8 cellular contexts compared by ENCODE assay signal in genomic region chr15:90165659-90166489, GRCh38. TPM values are rescaled to one million over a fixed set of nuclear protein-coding genes. Genes with fewer than 3 reads are reported as not detected.
DNase-seq lines count a peak whose midpoint lies in the region; ATAC-seq and TF ChIP-seq lines count a peak whose summit lies in the region.

No MANE protein-coding gene starts in this region.

- TF ChIP-seq CTCF in cardiac fibroblast (IDR thresholded peaks at IDR 0.05; ENCODE audit: low read depth, low read length) (no peak), mesothelial cell of epicardium (IDR thresholded peaks at IDR 0.05; ENCODE audit: unreplicated experiment) (no peak), tibial nerve (IDR thresholded peaks at IDR 0.05) (no peak)

- no peak for TF ChIP-seq EP300 in tibial nerve (IDR thresholded peaks at IDR 0.05)

- H3K36me3 Mint-ChIP-seq in mesothelial cell of epicardium: no peaks in the 10 kb centered on the region

- peaks cover 4% of the 10 kb centered on the region for H3K9me3 Mint-ChIP-seq in mesothelial cell of epicardium

- H3K27me3 ChIP-seq in tibial nerve: no peaks in the 10 kb centered on the region

- H3K4me3 ChIP-seq in cardiac fibroblast (replicated peaks in 1 of 2; ENCODE audit: low read depth in 2 of 2, low read length in 2 of 2) (no peak overlapping the region), tibial nerve (no peak overlapping the region)

- H3K4me1 ChIP-seq in tibial nerve: peaks cover 0 to 11% (median 0%) of the 10 kb centered on the region in 4 donors

- H3K9me3 ChIP-seq in tibial nerve: no peaks in the 10 kb centered on the region

- no peaks in the 10 kb centered on the region for H3K27me3 Mint-ChIP-seq in mesothelial cell of epicardium (ENCODE audit: low read depth)

- no peaks in the 10 kb centered on the region for H3K36me3 ChIP-seq in tibial nerve

- H3K27ac Mint-ChIP-seq in mesothelial cell of epicardium: peak overlapping the region; percentile 75

- no peak overlapping the region for H3K4me3 Mint-ChIP-seq in mesothelial cell of epicardium

- 29 to 32% methylated on average over 13 to 14 of the region's 14 CpGs for WGBS in tibial nerve, 2 donors

- DNase-seq in NCI-H1105 treated with DMSO at 0.1 percent for 48 hours (lab: John Stamatoyannopoulos, UW) (peak; percentile 4), NCI-H1105 (lab: John Stamatoyannopoulos, UW) (no peak), OCI-M1 (lab: John Stamatoyannopoulos, UW) (peak; percentile 60), cardiac fibroblast (ENCODE audit: low read depth in 2 of 2) (peak; percentile 97 to 98), mesothelial cell of epicardium (ENCODE audit: low spot score in 2 of 2, unreplicated experiment in 2 of 2) (no peak), tibial nerve (ENCODE audit: low spot score in 2 of 2) (no peak), NCI-H187 treated with DMSO at 0.1 percent for 48 hours (lab: John Stamatoyannopoulos, UW) (no peak)

- H3K4me1 Mint-ChIP-seq in mesothelial cell of epicardium: peaks cover 8% of the 10 kb centered on the region

- no peak for TF ChIP-seq POLR2A in tibial nerve (IDR thresholded peaks at IDR 0.05)

- H3K27ac ChIP-seq in tibial nerve: peak overlapping the region in 3 of 4 donors; percentile 34 to 74 (median 47)

- ATAC-seq in HG03378 (IDR thresholded peaks at IDR 0.05; ENCODE audit: unreplicated experiment): peak; percentile 40

RNA-seq across cellular contexts. Expression of gene SEMA4B, which starts 35.3 kb away (rescaled TPM):
- total RNA-seq in mesothelial cell of epicardium: 32.3 to 37.7 TPM (median 35.4 TPM) in 3 replicates
- 100 to 1,000 TPM in 1 of 4 donors, 10 to 100 TPM in 3; 43.1 to 104 (median 59.0) TPM for total RNA-seq in tibial nerve

Comparison
In these comparisons a context has a peak if more than half of its experiments do, and no peak if none do; other contexts are left out.
1. DNase-seq: peak in NCI-H1105 treated with DMSO at 0.1 percent for 48 hours (single experiment), OCI-M1 (single experiment) and cardiac fibroblast (2 of 2); none in NCI-H1105 (single experiment), mesothelial cell of epicardium (0 of 2), tibial nerve (0 of 2) and NCI-H187 treated with DMSO at 0.1 percent for 48 hours (single experiment).